Comparison of ENCODE assay signal across 1 cellular context in genomic region chr19:34313188-34313587, GRCh38.
TF ChIP-seq lines count a peak whose summit lies in the region.

No MANE protein-coding gene starts in this region.

TF ChIP-seq in endothelial cell of umbilical vein, 7 proteins besides CTCF, POLR2A, EP300 and RAD21:
- no peak for TF ChIP-seq MYC (IDR thresholded peaks at IDR 0.05; ENCODE audit: low read depth, low read length)
- peak; percentile 15 for TF ChIP-seq GATA2 (IDR thresholded peaks at IDR 0.05; ENCODE audit: insufficient read depth, insufficient read length, low read depth, low read length)
- TF ChIP-seq MAX (IDR thresholded peaks at IDR 0.05; ENCODE audit: insufficient read depth, insufficient read length) = no peak
- TF ChIP-seq FOS (IDR thresholded peaks at IDR 0.05; ENCODE audit: borderline replicate concordance, insufficient read depth, low read length) = peak; percentile 72
- TF ChIP-seq JUN (IDR thresholded peaks at IDR 0.05; ENCODE audit: borderline replicate concordance, insufficient read depth, insufficient read length, low read depth) = peak; percentile 29
- no peak for TF ChIP-seq EZH2 (IDR thresholded peaks at IDR 0.05; ENCODE audit: borderline replicate concordance, low read depth, low read length, severe bottlenecking)
- peak; percentile 56 for TF ChIP-seq POLR2AphosphoS5 (IDR thresholded peaks at IDR 0.05; ENCODE audit: insufficient read depth, low read depth, low read length)
